In the genomic region with DNA sequence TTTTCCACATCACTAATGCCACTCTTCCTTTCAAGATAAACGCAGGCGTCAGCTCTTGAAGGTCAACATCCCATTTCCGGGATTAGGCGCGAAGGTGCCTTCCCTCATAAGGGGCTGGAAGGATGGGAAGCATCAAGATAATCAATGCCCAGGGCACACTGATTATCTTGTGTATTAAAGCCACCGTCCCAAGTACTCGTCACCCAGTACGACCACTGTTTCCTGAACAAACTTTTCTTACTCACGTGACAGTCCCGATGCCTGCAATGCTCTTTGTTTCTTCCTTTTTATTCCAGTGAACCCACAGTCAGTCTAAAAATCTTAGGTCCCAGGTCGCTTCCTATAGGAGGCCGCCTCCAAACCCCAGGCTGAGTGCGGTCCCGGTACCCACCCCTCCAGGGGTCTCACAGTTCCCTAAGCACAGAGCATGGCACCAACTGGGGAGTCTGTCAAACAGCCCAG, we compare ENCODE assay signal across 8 cellular contexts. TPM values are rescaled to one million over a fixed set of nuclear protein-coding genes. Genes with fewer than 3 reads are reported as not detected.
DNase-seq lines count a peak whose midpoint lies in the region; ATAC-seq and TF ChIP-seq lines count a peak whose summit lies in the region.

No MANE protein-coding gene starts in this region.

- intact Hi-C loops in ovary (cut with DNase I) = loop anchor here in 1 of 4 donors (1.0 kb wide), 1 partner anchor 233 kb away; no protein-coding TSS in a partner anchor

- peak; percentile 53 for DNase-seq in COR-L47 (lab: John Stamatoyannopoulos, UW)
- no peak for DNase-seq in T-helper 2 cell treated with Interferon-gamma antibody and Interleukin-4, amounts not matched to agents 5 μg/mL and 100 μg/mL, for 36 hours (ENCODE audit: low spot score)
- DNase-seq in fibroblast of pulmonary artery (ENCODE audit: low read depth) = peak; percentile 37
- DNase-seq in ovary = peak in 2 of 5 donors; percentile 24 to 35
- DNase-seq in NCI-H446 (lab: John Stamatoyannopoulos, UW) = no peak
- DNase-seq in NCI-H2171 (lab: John Stamatoyannopoulos, UW) = no peak

- no peak for TF ChIP-seq EP300 in ovary (IDR thresholded peaks at IDR 0.05)

- H3K36me3 Mint-ChIP-seq in T-helper 2 cell treated with Interferon-gamma antibody and Interleukin-4, amounts not matched to agents 5 μg/mL and 100 μg/mL, for 36 hours (ENCODE audit: low read depth) = peaks cover 38% of the 10 kb centered on the region

- H3K9me3 Mint-ChIP-seq in T-helper 2 cell treated with Interferon-gamma antibody and Interleukin-4, amounts not matched to agents 5 μg/mL and 100 μg/mL, for 36 hours = no peaks in the 10 kb centered on the region

- peak overlapping the region; percentile 92 to 93 for H3K27ac ChIP-seq in ovary

- peaks cover 5% of the 10 kb centered on the region for H3K4me1 ChIP-seq in ovary (ENCODE audit: insufficient read depth)

- no peak for TF ChIP-seq POLR2A in ovary (IDR thresholded peaks at IDR 0.05)

- no peaks in the 10 kb centered on the region for H3K36me3 ChIP-seq in ovary

- peak overlapping the region; percentile 99 for H3K27ac Mint-ChIP-seq in T-helper 2 cell treated with Interferon-gamma antibody and Interleukin-4, amounts not matched to agents 5 μg/mL and 100 μg/mL, for 36 hours

- TF ChIP-seq CTCF in fibroblast of pulmonary artery (IDR thresholded peaks at IDR 0.05; ENCODE audit: low read length, missing control alignments) = no peak
- no peak for TF ChIP-seq CTCF in ovary (IDR thresholded peaks at IDR 0.05)

- WGBS in ovary, 3 donors = 0 to 1% (median 0%) methylated on average over 14 of the region's 14 CpGs

- no peaks in the 10 kb centered on the region for H3K27me3 Mint-ChIP-seq in T-helper 2 cell treated with Interferon-gamma antibody and Interleukin-4, amounts not matched to agents 5 μg/mL and 100 μg/mL, for 36 hours (ENCODE audit: low read depth)

- H3K4me3 ChIP-seq in fibroblast of pulmonary artery (replicated peaks; ENCODE audit: low read depth, low read length) (peak overlapping the region; percentile 91), ovary (peak overlapping the region; percentile 88)

- H3K4me3 Mint-ChIP-seq in T-helper 2 cell treated with Interferon-gamma antibody and Interleukin-4, amounts not matched to agents 5 μg/mL and 100 μg/mL, for 36 hours = peak overlapping the region; percentile 96

- peak; percentile 11 for ATAC-seq in GM19035 (IDR thresholded peaks at IDR 0.05; ENCODE audit: unreplicated experiment)
- peak; percentile 3 for ATAC-seq in HG03457 (IDR thresholded peaks at IDR 0.05; ENCODE audit: unreplicated experiment)

- no peaks in the 10 kb centered on the region for H3K9me3 ChIP-seq in ovary

- peaks cover 40% of the 10 kb centered on the region for H3K4me1 Mint-ChIP-seq in T-helper 2 cell treated with Interferon-gamma antibody and Interleukin-4, amounts not matched to agents 5 μg/mL and 100 μg/mL, for 36 hours (ENCODE audit: low read depth)

- H3K27me3 ChIP-seq in ovary = no peaks in the 10 kb centered on the region

RNA-seq across cellular contexts. Expression of a gene that starts 0.7 kb away (rescaled TPM):
- 10 to 100 TPM; 23.4 to 58.7 (median 42.6) TPM for total RNA-seq in ovary
- polyA plus RNA-seq in ovary = 100 to 1,000 TPM in 1 of 2 donors, 10 to 100 TPM in 1; 55.9 to 104 TPM

RNA-seq across cellular contexts. Expression of a gene that starts 0.8 kb away (rescaled TPM):
- 10 to 100 TPM; 16.6 to 74.1 (median 22.8) TPM for total RNA-seq in ovary
- 10 to 100 TPM; 18.8 to 22.2 TPM for polyA plus RNA-seq in ovary

Comparison
In these comparisons a context has a peak if more than half of its experiments do, and no peak if none do; other contexts are left out.
1. DNase-seq: peak in COR-L47 (single experiment) and fibroblast of pulmonary artery (single experiment); none in T-helper 2 cell treated with Interferon-gamma antibody and Interleukin-4, amounts not matched to agents 5 μg/mL and 100 μg/mL, for 36 hours (single experiment), NCI-H446 (0 of 2) and NCI-H2171 (single experiment).